Comparison of ENCODE assay signal across 1 cellular context in genomic region chr19:47435196-47435595, GRCh38.
TF ChIP-seq lines count a peak whose summit lies in the region.

No MANE protein-coding gene starts in this region.

TF ChIP-seq in GM12878, 131 proteins besides CTCF, POLR2A, EP300 and RAD21:
- TF ChIP-seq PAX5 (IDR thresholded peaks at IDR 0.05; ENCODE audit: borderline replicate concordance, low read depth, low read length) (0 out of 2 replicates have a peak, but pooled peaks have one; percentile 33), MLLT1 (IDR thresholded peaks at IDR 0.05) (peak; percentile 60; the same call in 1 of the 2 replicates), E4F1 (IDR thresholded peaks at IDR 0.05; ENCODE audit: borderline replicate concordance, partially characterized antibody) (peak; percentile 36), KDM1A (IDR thresholded peaks at IDR 0.05; ENCODE audit: borderline replicate concordance) (no peak), MTA2 (IDR thresholded peaks at IDR 0.05; ENCODE audit: low read depth) (peak; percentile 30; the same call in 1 of the 2 replicates), IKZF2 (IDR thresholded peaks at IDR 0.05) (peak; percentile 42 to 53; a peak in 2 of 4 replicates), SPI1 (IDR thresholded peaks at IDR 0.05; ENCODE audit: borderline replicate concordance, insufficient read depth, low read depth, low read length) (peak; percentile 82; the same call in 1 of the 2 replicates), PAX8 (IDR thresholded peaks at IDR 0.05) (no peak), IRF4 (IDR thresholded peaks at IDR 0.05; ENCODE audit: low read depth, low read length) (peak; percentile 75), STAT3 (IDR thresholded peaks at IDR 0.05; ENCODE audit: low read depth, low read length) (no peak), MEF2B (IDR thresholded peaks at IDR 0.05; ENCODE audit: partially characterized antibody, poor library complexity, severe bottlenecking) (peak; percentile 62), CBX5 (IDR thresholded peaks at IDR 0.05; ENCODE audit: low read depth) (no peak), MYC (IDR thresholded peaks at IDR 0.05; ENCODE audit: insufficient read depth, insufficient read length, insufficient replicate concordance, low read length, severe bottlenecking) (no peak), RUNX3 (IDR thresholded peaks at IDR 0.05; ENCODE audit: low read length) (peak; percentile 90), ATF7 (IDR thresholded peaks at IDR 0.05; ENCODE audit: low read depth) (peak; percentile 25; the same call in 1 of the 2 replicates), SP1 (IDR thresholded peaks at IDR 0.05; ENCODE audit: low read depth, low read length) (peak; percentile 9), RAD51 (IDR thresholded peaks at IDR 0.05) (peak; percentile 92), BHLHE40 (IDR thresholded peaks at IDR 0.05; ENCODE audit: borderline replicate concordance in 1 of 2, low read depth in 2 of 2, low read length in 1 of 2) (peak; percentile 64 to 80), RELB (IDR thresholded peaks at IDR 0.05; ENCODE audit: low read depth) (peak; percentile 85), IKZF1 (conservative IDR thresholded peaks at IDR 0.05) (peak; percentile 29; the same call in 1 of the 2 replicates)
